23 cellular contexts compared by ENCODE assay signal in the genomic region with DNA sequence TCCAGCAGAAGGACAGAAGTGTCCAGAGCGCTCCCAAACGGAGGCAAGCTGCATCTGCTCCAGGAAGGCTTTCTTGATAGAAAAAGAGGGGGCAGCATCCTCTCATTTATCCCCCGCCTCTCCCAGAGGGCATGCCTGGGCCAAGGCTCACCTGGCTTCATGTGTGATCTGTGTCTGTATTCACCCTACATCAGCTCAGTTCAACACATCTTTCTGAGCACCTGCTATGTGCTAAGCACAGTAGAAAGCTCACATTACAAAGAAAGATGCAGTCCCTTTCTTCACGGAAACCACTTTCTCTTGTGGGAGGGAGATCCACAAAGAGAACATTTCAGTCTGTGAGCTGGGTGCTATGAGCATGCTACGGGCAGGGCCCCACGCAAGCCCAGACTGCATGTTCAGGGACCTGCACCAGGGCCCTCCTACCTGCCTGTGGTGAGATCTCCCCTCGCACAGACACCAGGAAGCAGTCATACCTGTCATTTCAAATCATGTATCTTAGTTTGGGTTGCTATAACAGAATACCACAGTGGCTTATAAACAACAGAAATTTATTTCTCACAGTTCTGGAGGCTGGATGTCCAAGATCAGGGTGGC.
DNase-seq lines count a peak whose midpoint lies in the region; ATAC-seq lines count a peak whose summit lies in the region.
"Had no signal": no experiment of that assay in that cellular context is flagged by ENCODE, and none has a peak within 500 bp of the region (broad histone marks: within the 10 kb centered on the region; RNA-seq: fewer than 3 reads in every experiment).

No MANE protein-coding gene starts in this region.

- H3K27me3 Mint-ChIP-seq in activated CD4-positive, alpha-beta T cell treated with anti-CD3 and anti-CD28 coated beads for 36 hours: no peaks in the 10 kb centered on the region

- POLR2A ChIA-PET in activated CD4-positive, alpha-beta T cell treated with anti-CD3 and anti-CD28 coated beads for 36 hours (lab: Charles Lee): no interaction called here

- H3K36me3 Mint-ChIP-seq in activated CD4-positive, alpha-beta T cell treated with anti-CD3 and anti-CD28 coated beads for 36 hours (ENCODE audit: low read depth): no peaks in the 10 kb centered on the region

- peak; percentile 88 for ATAC-seq in activated CD4-positive, alpha-beta T cell treated with anti-CD3 and anti-CD28 coated beads for 36 hours
- ATAC-seq in GM21576 (IDR thresholded peaks at IDR 0.05; ENCODE audit: unreplicated experiment) (no peak), sciatic nerve (no peak), left lobe of liver (no peak)
- ATAC-seq: esophagus mucosa, GM23338 had no signal

- H3K4me1 Mint-ChIP-seq in activated CD4-positive, alpha-beta T cell treated with anti-CD3 and anti-CD28 coated beads for 36 hours: peaks cover 45% of the 10 kb centered on the region
- H3K4me1 Mint-ChIP-seq: GM23338, immature natural killer cell had no signal

- no peak overlapping the region for H3K27ac Mint-ChIP-seq in activated CD4-positive, alpha-beta T cell treated with anti-CD3 and anti-CD28 coated beads for 36 hours
- H3K27ac Mint-ChIP-seq: GM23338, immature natural killer cell had no signal

- DNase-seq in activated CD4-positive, alpha-beta T cell treated with anti-CD3 and anti-CD28 coated beads for 36 hours: peak; percentile 57
- no peak for DNase-seq in activated CD4-positive, alpha-beta T cell treated with anti-CD3 and anti-CD28 coated beads for 1 hour
- peak; percentile 24 to 86 (median 66) for DNase-seq in stimulated activated naive CD4-positive, alpha-beta T cell (lab: John Stamatoyannopoulos, UW)
- no peak for DNase-seq in stimulated activated naive CD4-positive, alpha-beta T cell treated with Interleukin-2 at 50 U/mL for 16 hours (lab: John Stamatoyannopoulos, UW)
- peak; percentile 13 for DNase-seq in effector CD8-positive, alpha-beta T cell (lab: John Stamatoyannopoulos, UW)
- no peak for DNase-seq in sciatic nerve (ENCODE audit: low spot score)
- DNase-seq in left lobe of liver (ENCODE audit: low spot score): no peak
- DNase-seq: 8988T, amygdala, colonic mucosa, DMS79, foreskin melanocyte, hippocampal formation, immature natural killer cell, IMR-90, left ventricle myocardium inferior, NCI-H1092 treated with DMSO at 0.1 percent for 48 hours, NCI-H187 treated with DMSO at 0.1 percent for 48 hours, NCI-H69, stomach had no signal

- intact Hi-C loops in activated CD4-positive, alpha-beta T cell treated with anti-CD3 and anti-CD28 coated beads for 36 hours (cut with DNase I, micrococcal nuclease): no loop called here
- intact Hi-C loops in sciatic nerve (cut with DNase I): no loop called here

- no peaks in the 10 kb centered on the region for H3K9me3 Mint-ChIP-seq in activated CD4-positive, alpha-beta T cell treated with anti-CD3 and anti-CD28 coated beads for 36 hours (ENCODE audit: low read depth)
- H3K9me3 Mint-ChIP-seq: GM23338 had no signal

- CTCF ChIA-PET in activated CD4-positive, alpha-beta T cell treated with anti-CD3 and anti-CD28 coated beads for 36 hours (lab: Charles Lee): no interaction called here

- no peak overlapping the region for H3K4me3 Mint-ChIP-seq in activated CD4-positive, alpha-beta T cell treated with anti-CD3 and anti-CD28 coated beads for 36 hours
- H3K4me3 Mint-ChIP-seq: GM23338, immature natural killer cell had no signal

Comparison
In these comparisons a context has a peak if more than half of its experiments do, and no peak if none do; other contexts are left out.
1. DNase-seq: peak in activated CD4-positive, alpha-beta T cell treated with anti-CD3 and anti-CD28 coated beads for 36 hours (single experiment), stimulated activated naive CD4-positive, alpha-beta T cell (6 of 6) and effector CD8-positive, alpha-beta T cell (single experiment); none in activated CD4-positive, alpha-beta T cell treated with anti-CD3 and anti-CD28 coated beads for 1 hour (single experiment), stimulated activated naive CD4-positive, alpha-beta T cell treated with Interleukin-2 at 50 U/mL for 16 hours (single experiment), sciatic nerve (single experiment) and left lobe of liver (single experiment).